ENCODE assay signal across 3 cellular contexts in the genomic region with DNA sequence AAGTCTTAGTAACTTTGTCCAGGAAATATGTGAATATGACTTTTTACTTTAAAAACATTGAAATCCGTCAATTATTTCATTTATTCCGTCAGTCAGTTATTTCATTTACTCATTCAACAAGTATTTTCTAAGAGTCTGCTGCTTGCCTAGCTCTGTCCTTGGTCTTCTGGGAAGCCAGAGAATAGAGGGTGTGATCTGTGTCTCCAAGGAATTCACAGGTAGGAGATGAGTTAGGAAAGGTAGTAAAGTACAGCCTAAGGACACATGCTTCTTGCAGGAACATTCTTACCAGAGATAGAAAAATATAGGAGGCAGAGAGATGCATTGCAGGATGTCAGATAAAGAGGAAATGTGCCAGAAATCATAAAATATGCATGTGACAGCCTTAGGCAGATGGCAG.
TF ChIP-seq lines count a peak whose summit lies in the region.

No MANE protein-coding gene starts in this region.

TF ChIP-seq in SK-N-SH, 30 proteins besides CTCF, POLR2A, EP300 and RAD21:
- no peak for TF ChIP-seq POLR2AphosphoS5 (IDR thresholded peaks at IDR 0.05; ENCODE audit: low read depth, low read length)
- no peak for TF ChIP-seq ZBTB33 (IDR thresholded peaks at IDR 0.05; ENCODE audit: borderline replicate concordance, low read depth)
- no peak for TF ChIP-seq RXRA (IDR thresholded peaks at IDR 0.05; ENCODE audit: borderline replicate concordance, low read depth)
- TF ChIP-seq GATA2 (CRISPR knock-in tag; IDR thresholded peaks at IDR 0.05), result no peak
- TF ChIP-seq GABPA (IDR thresholded peaks at IDR 0.05; ENCODE audit: low read depth), result no peak
- no peak for TF ChIP-seq ELF1 (IDR thresholded peaks at IDR 0.05)
- TF ChIP-seq REST (IDR thresholded peaks at IDR 0.05; ENCODE audit: low read depth, low read length), result no peak
- no peak for TF ChIP-seq YY1 (IDR thresholded peaks at IDR 0.05; ENCODE audit: low read depth)
- no peak for TF ChIP-seq FOXJ3 (CRISPR knock-in tag; IDR thresholded peaks at IDR 0.05)
- TF ChIP-seq CHD2 (IDR thresholded peaks at IDR 0.05; ENCODE audit: low read length, partially characterized antibody), result no peak

TF ChIP-seq in SK-N-SH treated with all-trans-retinoic acid at 6 μM for 48 hours, 23 proteins besides CTCF, POLR2A, EP300 and RAD21:
- TF ChIP-seq, protein P1, sequence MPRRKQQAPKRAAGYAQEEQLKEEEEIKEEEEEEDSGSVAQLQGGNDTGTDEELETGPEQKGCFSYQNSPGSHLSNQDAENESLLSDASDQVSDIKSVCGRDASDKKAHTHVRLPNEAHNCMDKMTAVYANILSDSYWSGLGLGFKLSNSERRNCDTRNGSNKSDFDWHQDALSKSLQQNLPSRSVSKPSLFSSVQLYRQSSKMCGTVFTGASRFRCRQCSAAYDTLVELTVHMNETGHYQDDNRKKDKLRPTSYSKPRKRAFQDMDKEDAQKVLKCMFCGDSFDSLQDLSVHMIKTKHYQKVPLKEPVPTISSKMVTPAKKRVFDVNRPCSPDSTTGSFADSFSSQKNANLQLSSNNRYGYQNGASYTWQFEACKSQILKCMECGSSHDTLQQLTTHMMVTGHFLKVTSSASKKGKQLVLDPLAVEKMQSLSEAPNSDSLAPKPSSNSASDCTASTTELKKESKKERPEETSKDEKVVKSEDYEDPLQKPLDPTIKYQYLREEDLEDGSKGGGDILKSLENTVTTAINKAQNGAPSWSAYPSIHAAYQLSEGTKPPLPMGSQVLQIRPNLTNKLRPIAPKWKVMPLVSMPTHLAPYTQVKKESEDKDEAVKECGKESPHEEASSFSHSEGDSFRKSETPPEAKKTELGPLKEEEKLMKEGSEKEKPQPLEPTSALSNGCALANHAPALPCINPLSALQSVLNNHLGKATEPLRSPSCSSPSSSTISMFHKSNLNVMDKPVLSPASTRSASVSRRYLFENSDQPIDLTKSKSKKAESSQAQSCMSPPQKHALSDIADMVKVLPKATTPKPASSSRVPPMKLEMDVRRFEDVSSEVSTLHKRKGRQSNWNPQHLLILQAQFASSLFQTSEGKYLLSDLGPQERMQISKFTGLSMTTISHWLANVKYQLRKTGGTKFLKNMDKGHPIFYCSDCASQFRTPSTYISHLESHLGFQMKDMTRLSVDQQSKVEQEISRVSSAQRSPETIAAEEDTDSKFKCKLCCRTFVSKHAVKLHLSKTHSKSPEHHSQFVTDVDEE (CRISPR knock-in tag; IDR thresholded peaks at IDR 0.05), result no peak
- TF ChIP-seq ZC3H10 (CRISPR knock-in tag; IDR thresholded peaks at IDR 0.05), result no peak
- no peak for TF ChIP-seq PPARA (CRISPR knock-in tag; IDR thresholded peaks at IDR 0.05; ENCODE audit: borderline replicate concordance)
- TF ChIP-seq CSDC2 (CRISPR knock-in tag; IDR thresholded peaks at IDR 0.05), result no peak
- no peak for TF ChIP-seq ZNF565 (CRISPR knock-in tag; conservative IDR thresholded peaks at IDR 0.05; ENCODE audit: low read depth)
- TF ChIP-seq ESRRG (CRISPR knock-in tag; IDR thresholded peaks at IDR 0.05), result no peak
- TF ChIP-seq, protein P2, sequence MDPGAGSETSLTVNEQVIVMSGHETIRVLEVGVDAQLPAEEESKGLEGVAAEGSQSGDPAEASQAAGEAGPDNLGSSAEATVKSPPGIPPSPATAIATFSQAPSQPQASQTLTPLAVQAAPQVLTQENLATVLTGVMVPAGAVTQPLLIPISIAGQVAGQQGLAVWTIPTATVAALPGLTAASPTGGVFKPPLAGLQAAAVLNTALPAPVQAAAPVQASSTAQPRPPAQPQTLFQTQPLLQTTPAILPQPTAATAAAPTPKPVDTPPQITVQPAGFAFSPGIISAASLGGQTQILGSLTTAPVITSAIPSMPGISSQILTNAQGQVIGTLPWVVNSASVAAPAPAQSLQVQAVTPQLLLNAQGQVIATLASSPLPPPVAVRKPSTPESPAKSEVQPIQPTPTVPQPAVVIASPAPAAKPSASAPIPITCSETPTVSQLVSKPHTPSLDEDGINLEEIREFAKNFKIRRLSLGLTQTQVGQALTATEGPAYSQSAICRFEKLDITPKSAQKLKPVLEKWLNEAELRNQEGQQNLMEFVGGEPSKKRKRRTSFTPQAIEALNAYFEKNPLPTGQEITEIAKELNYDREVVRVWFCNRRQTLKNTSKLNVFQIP (CRISPR knock-in tag; IDR thresholded peaks at IDR 0.05; ENCODE audit: borderline replicate concordance, low read depth), result no peak
- TF ChIP-seq ISL1 (CRISPR knock-in tag; IDR thresholded peaks at IDR 0.05), result no peak
- no peak for TF ChIP-seq TOX (CRISPR knock-in tag; IDR thresholded peaks at IDR 0.05; ENCODE audit: borderline replicate concordance)
- TF ChIP-seq PATZ1 (CRISPR knock-in tag; IDR thresholded peaks at IDR 0.05; ENCODE audit: borderline replicate concordance), result no peak
- no peak for TF ChIP-seq ZFP3 (CRISPR knock-in tag; IDR thresholded peaks at IDR 0.05)
- TF ChIP-seq RARB (CRISPR knock-in tag; IDR thresholded peaks at IDR 0.05), result no peak
- TF ChIP-seq ZFP30 (CRISPR knock-in tag; IDR thresholded peaks at IDR 0.05), result no peak
- TF ChIP-seq, protein P3, sequence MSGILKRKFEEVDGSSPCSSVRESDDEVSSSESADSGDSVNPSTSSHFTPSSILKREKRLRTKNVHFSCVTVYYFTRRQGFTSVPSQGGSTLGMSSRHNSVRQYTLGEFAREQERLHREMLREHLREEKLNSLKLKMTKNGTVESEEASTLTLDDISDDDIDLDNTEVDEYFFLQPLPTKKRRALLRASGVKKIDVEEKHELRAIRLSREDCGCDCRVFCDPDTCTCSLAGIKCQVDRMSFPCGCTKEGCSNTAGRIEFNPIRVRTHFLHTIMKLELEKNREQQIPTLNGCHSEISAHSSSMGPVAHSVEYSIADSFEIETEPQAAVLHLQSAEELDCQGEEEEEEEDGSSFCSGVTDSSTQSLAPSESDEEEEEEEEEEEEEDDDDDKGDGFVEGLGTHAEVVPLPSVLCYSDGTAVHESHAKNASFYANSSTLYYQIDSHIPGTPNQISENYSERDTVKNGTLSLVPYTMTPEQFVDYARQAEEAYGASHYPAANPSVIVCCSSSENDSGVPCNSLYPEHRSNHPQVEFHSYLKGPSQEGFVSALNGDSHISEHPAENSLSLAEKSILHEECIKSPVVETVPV (CRISPR knock-in tag; IDR thresholded peaks at IDR 0.05), result no peak

TF ChIP-seq in endothelial cell of umbilical vein, 7 proteins besides CTCF, POLR2A, EP300 and RAD21:
- TF ChIP-seq MAX (IDR thresholded peaks at IDR 0.05; ENCODE audit: insufficient read depth, insufficient read length) (no peak), EZH2 (IDR thresholded peaks at IDR 0.05; ENCODE audit: borderline replicate concordance, low read depth, low read length, severe bottlenecking) (no peak), FOS (IDR thresholded peaks at IDR 0.05; ENCODE audit: borderline replicate concordance, insufficient read depth, low read length) (no peak), JUN (IDR thresholded peaks at IDR 0.05; ENCODE audit: borderline replicate concordance, insufficient read depth, insufficient read length, low read depth) (no peak), MYC (IDR thresholded peaks at IDR 0.05; ENCODE audit: low read depth, low read length) (no peak), POLR2AphosphoS5 (IDR thresholded peaks at IDR 0.05; ENCODE audit: insufficient read depth, low read depth, low read length) (no peak), GATA2 (IDR thresholded peaks at IDR 0.05; ENCODE audit: insufficient read depth, insufficient read length, low read depth, low read length) (no peak)
